ENCODE assay signal across 8 cellular contexts in genomic region chr6:99330159-99330558, GRCh38. TPM values are rescaled to one million over a fixed set of nuclear protein-coding genes. Genes with fewer than 3 reads are reported as not detected.
A peak's percentile ranks its signal among the peaks of the same experiment; 100 is the strongest.
DNase-seq lines count a peak whose midpoint lies in the region; ATAC-seq and TF ChIP-seq lines count a peak whose summit lies in the region.

No MANE protein-coding gene starts in this region.

- H3K9me3 ChIP-seq in osteoblast (ENCODE audit: low read depth, low read length) (no peaks in the 10 kb centered on the region), upper lobe of left lung (no peaks in the 10 kb centered on the region)

- H3K27me3 ChIP-seq in osteoblast (ENCODE audit: insufficient read depth, low read length) (no peaks in the 10 kb centered on the region), upper lobe of left lung (no peaks in the 10 kb centered on the region)

- H3K4me1 Mint-ChIP-seq in activated CD8-positive, alpha-beta memory T cell treated with anti-CD3 and anti-CD28 coated beads, Interleukin-2, amount 10 ng/mL, durations not matched to agents 7 days and 5 days: peaks cover 4% of the 10 kb centered on the region

- TF ChIP-seq CTCF in osteoblast (IDR thresholded peaks at IDR 0.05; ENCODE audit: extremely low read depth, low read depth, low read length) (peak; percentile 90), upper lobe of left lung (IDR thresholded peaks at IDR 0.05) (peak; percentile 18 to 61 (median 50))

- no peak overlapping the region for H3K27ac ChIP-seq in osteoblast (ENCODE audit: low read depth, low read length)
- H3K27ac ChIP-seq in upper lobe of left lung: no peak overlapping the region

- H3K36me3 ChIP-seq in osteoblast (ENCODE audit: insufficient read depth, low read length) (no peaks in the 10 kb centered on the region), upper lobe of left lung (no peaks in the 10 kb centered on the region)

- no peaks in the 10 kb centered on the region for H4K20me1 ChIP-seq in osteoblast (ENCODE audit: insufficient read depth, low read length)

- TF ChIP-seq EP300 in upper lobe of left lung (IDR thresholded peaks at IDR 0.05): no peak

- ATAC-seq in GM19035 (IDR thresholded peaks at IDR 0.05; ENCODE audit: unreplicated experiment): peak; percentile 70
- ATAC-seq in HG03108 (IDR thresholded peaks at IDR 0.05; ENCODE audit: unreplicated experiment): peak; percentile 62
- peak; percentile 89 for ATAC-seq in activated CD8-positive, alpha-beta memory T cell treated with anti-CD3 and anti-CD28 coated beads, Interleukin-2, amount 10 ng/mL, durations not matched to agents 7 days and 5 days
- ATAC-seq in upper lobe of left lung (ENCODE audit: low FRiP score in 2 of 2): peak; percentile 50 to 79

- H3K4me3 ChIP-seq in osteoblast (ENCODE audit: insufficient read depth, low read length) (no peak overlapping the region), upper lobe of left lung (no peak overlapping the region)

- WGBS in upper lobe of left lung, 2 donors: 2 to 3% methylated on average over 2 of the region's 2 CpGs

- CTCF ChIA-PET in activated CD8-positive, alpha-beta memory T cell treated with anti-CD3 and anti-CD28 coated beads, Interleukin-2, amount 10 ng/mL, durations not matched to agents 7 days and 5 days (lab: Charles Lee): interaction anchor here (0.7 to 3.2 kb wide), 23 partner anchors 9 to 493 kb away, joined by 3 to 17 read pairs (median 4); partner anchors contain the start of gene COQ3

- H3K4me3 Mint-ChIP-seq in activated CD8-positive, alpha-beta memory T cell treated with anti-CD3 and anti-CD28 coated beads, Interleukin-2, amount 10 ng/mL, durations not matched to agents 7 days and 5 days: no peak overlapping the region

- no peak overlapping the region for H2AFZ ChIP-seq in osteoblast (ENCODE audit: low read length)

- H3K27ac Mint-ChIP-seq in activated CD8-positive, alpha-beta memory T cell treated with anti-CD3 and anti-CD28 coated beads, Interleukin-2, amount 10 ng/mL, durations not matched to agents 7 days and 5 days: no peak overlapping the region

- no peaks in the 10 kb centered on the region for H3K79me2 ChIP-seq in osteoblast (ENCODE audit: insufficient read depth, low read length)

- no peak for TF ChIP-seq POLR2A in upper lobe of left lung (IDR thresholded peaks at IDR 0.05)

- H3K36me3 Mint-ChIP-seq in activated CD8-positive, alpha-beta memory T cell treated with anti-CD3 and anti-CD28 coated beads, Interleukin-2, amount 10 ng/mL, durations not matched to agents 7 days and 5 days: no peaks in the 10 kb centered on the region

- peaks cover 3% of the 10 kb centered on the region for H3K27me3 Mint-ChIP-seq in activated CD8-positive, alpha-beta memory T cell treated with anti-CD3 and anti-CD28 coated beads, Interleukin-2, amount 10 ng/mL, durations not matched to agents 7 days and 5 days

- DNase-seq in COLO668 (lab: John Stamatoyannopoulos, UW; ENCODE audit: unreplicated experiment) (peak; percentile 31), NCI-H69 (lab: John Stamatoyannopoulos, UW) (peak; percentile 76), fibroblast of gingiva (ENCODE audit: low read depth) (peak; percentile 66), osteoblast (ENCODE audit: insufficient read length, low spot score, missing footprints) (no peak), upper lobe of left lung (peak in 1 of 2 donors; percentile 57)
- DNase-seq in activated CD8-positive, alpha-beta memory T cell treated with anti-CD3 and anti-CD28 coated beads, Interleukin-2, amount 10 ng/mL, durations not matched to agents 7 days and 5 days: peak; percentile 76

- H3K9me3 Mint-ChIP-seq in activated CD8-positive, alpha-beta memory T cell treated with anti-CD3 and anti-CD28 coated beads, Interleukin-2, amount 10 ng/mL, durations not matched to agents 7 days and 5 days (ENCODE audit: low read depth): no peaks in the 10 kb centered on the region

- H3K4me1 ChIP-seq in osteoblast (ENCODE audit: insufficient read depth, low read length) (no peaks in the 10 kb centered on the region), upper lobe of left lung (peaks cover 0 to 3% (median 0%) of the 10 kb centered on the region in 4 donors)

- no peak overlapping the region for H3K4me2 ChIP-seq in osteoblast (ENCODE audit: insufficient read depth, low read length)

RNA-seq across cellular contexts. Expression of gene FAXC, which starts 19.3 kb away (rescaled TPM):
- total RNA-seq in activated CD8-positive, alpha-beta memory T cell treated with anti-CD3 and anti-CD28 coated beads, Interleukin-2, amount 10 ng/mL, durations not matched to agents 7 days and 5 days: under 1 TPM in 1 of 2 experiments, not detected in 1; 0.30 TPM
- 0.88 and 1.1 TPM in 2 replicates for total RNA-seq in osteoblast
- total RNA-seq in upper lobe of left lung: 10 to 100 TPM in 1 of 6 donors, 1 to 10 TPM in 5; 2.2 to 12.1 (median 8.1) TPM
